Comparison of ENCODE assay signal across 1 cellular context in genomic region chr1:48222501-48223242, GRCh38.
TF ChIP-seq lines count a peak whose summit lies in the region.

TSS of gene SLC5A9 (plus strand) at chr1:48222716. CDS start at chr1:48222737, 21 bp downstream.

TF ChIP-seq in HepG2, 621 proteins besides CTCF, POLR2A, EP300 and RAD21 (continued from another document and continues in another):
- no peak for TF ChIP-seq ZNF639 (CRISPR knock-in tag; conservative IDR thresholded peaks at IDR 0.05)
- no peak for TF ChIP-seq TFE3 (CRISPR knock-in tag; IDR thresholded peaks at IDR 0.05)
- no peak; the same call in 1 of the 2 replicates for TF ChIP-seq ZNF556 (CRISPR knock-in tag; IDR thresholded peaks at IDR 0.05; ENCODE audit: borderline replicate concordance)
- peak; percentile 38; the same call in 1 of the 2 replicates for TF ChIP-seq KDM2A (CRISPR knock-in tag; IDR thresholded peaks at IDR 0.05; ENCODE audit: borderline replicate concordance, low read depth)
- no peak for TF ChIP-seq NR2C2 (CRISPR knock-in tag; IDR thresholded peaks at IDR 0.05; ENCODE audit: borderline replicate concordance)
- TF ChIP-seq, protein P1, sequence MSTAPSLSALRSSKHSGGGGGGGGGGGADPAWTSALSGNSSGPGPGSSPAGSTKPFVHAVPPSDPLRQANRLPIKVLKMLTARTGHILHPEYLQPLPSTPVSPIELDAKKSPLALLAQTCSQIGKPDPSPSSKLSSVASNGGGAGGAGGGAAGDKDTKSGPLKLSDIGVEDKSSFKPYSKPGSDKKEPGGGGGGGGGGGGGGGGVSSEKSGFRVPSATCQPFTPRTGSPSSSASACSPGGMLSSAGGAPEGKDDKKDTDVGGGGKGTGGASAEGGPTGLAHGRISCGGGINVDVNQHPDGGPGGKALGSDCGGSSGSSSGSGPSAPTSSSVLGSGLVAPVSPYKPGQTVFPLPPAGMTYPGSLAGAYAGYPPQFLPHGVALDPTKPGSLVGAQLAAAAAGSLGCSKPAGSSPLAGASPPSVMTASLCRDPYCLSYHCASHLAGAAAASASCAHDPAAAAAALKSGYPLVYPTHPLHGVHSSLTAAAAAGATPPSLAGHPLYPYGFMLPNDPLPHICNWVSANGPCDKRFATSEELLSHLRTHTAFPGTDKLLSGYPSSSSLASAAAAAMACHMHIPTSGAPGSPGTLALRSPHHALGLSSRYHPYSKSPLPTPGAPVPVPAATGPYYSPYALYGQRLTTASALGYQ (CRISPR knock-in tag; IDR thresholded peaks at IDR 0.05), result no peak
- TF ChIP-seq SOX13 (IDR thresholded peaks at IDR 0.05), result no peak
- 0 out of 4 replicates have a peak, but pooled peaks of 1 of the 2 experiments have one; percentile 25 for TF ChIP-seq SOX13 (CRISPR knock-in tag; conservative IDR thresholded peaks at IDR 0.05 in 1 of 2, IDR thresholded peaks at IDR 0.05 in 1 of 2)
- TF ChIP-seq HCFC1 (IDR thresholded peaks at IDR 0.05; ENCODE audit: low read depth, low read length), result no peak
- TF ChIP-seq SIN3B (IDR thresholded peaks at IDR 0.05; ENCODE audit: low read length), result no peak
- TF ChIP-seq ZNF737 (CRISPR knock-in tag; IDR thresholded peaks at IDR 0.05; ENCODE audit: borderline replicate concordance), result no peak
- peak; percentile 81; the same call in 1 of the 2 replicates for TF ChIP-seq MTA1 (CRISPR knock-in tag; IDR thresholded peaks at IDR 0.05; ENCODE audit: borderline replicate concordance)
- no peak for TF ChIP-seq MYPOP (CRISPR knock-in tag; IDR thresholded peaks at IDR 0.05)
- TF ChIP-seq SNAPC2 (CRISPR knock-in tag; IDR thresholded peaks at IDR 0.05), result no peak
- no peak for TF ChIP-seq ADNP (CRISPR knock-in tag; IDR thresholded peaks at IDR 0.05)
- no peak for TF ChIP-seq ZNF12 (CRISPR knock-in tag; IDR thresholded peaks at IDR 0.05)
- TF ChIP-seq CBX1 (IDR thresholded peaks at IDR 0.05; ENCODE audit: low read depth), result no peak
- TF ChIP-seq ZNF30 (CRISPR knock-in tag; IDR thresholded peaks at IDR 0.05), result no peak
- no peak for TF ChIP-seq ZNF180 (CRISPR knock-in tag; IDR thresholded peaks at IDR 0.05; ENCODE audit: borderline replicate concordance, low read depth)
- TF ChIP-seq TARDBP (CRISPR knock-in tag; IDR thresholded peaks at IDR 0.05), result peak; percentile 76; the same call in 1 of the 2 replicates
- TF ChIP-seq HNRNPLL (IDR thresholded peaks at IDR 0.05; ENCODE audit: low read depth, low read length, poor library complexity, severe bottlenecking), result no peak
- TF ChIP-seq ZC3H4 (CRISPR knock-in tag; IDR thresholded peaks at IDR 0.05; ENCODE audit: borderline replicate concordance), result no peak
- no peak for TF ChIP-seq NFKB2 (CRISPR knock-in tag; IDR thresholded peaks at IDR 0.05; ENCODE audit: borderline replicate concordance)
- TF ChIP-seq FIP1L1 (IDR thresholded peaks at IDR 0.05; ENCODE audit: borderline replicate concordance, insufficient read depth, low read depth, low read length), result no peak
- TF ChIP-seq DBP (CRISPR knock-in tag; IDR thresholded peaks at IDR 0.05; ENCODE audit: not compliant biosample characterization), result no peak
- TF ChIP-seq ZFP1 (CRISPR knock-in tag; IDR thresholded peaks at IDR 0.05), result 0 out of 2 replicates have a peak, but pooled peaks have one; percentile 58
- peak; percentile 65 for TF ChIP-seq SPEN (CRISPR knock-in tag; IDR thresholded peaks at IDR 0.05; ENCODE audit: low read depth)
- no peak for TF ChIP-seq NFAT5 (CRISPR knock-in tag; IDR thresholded peaks at IDR 0.05)
- TF ChIP-seq, protein P2, sequence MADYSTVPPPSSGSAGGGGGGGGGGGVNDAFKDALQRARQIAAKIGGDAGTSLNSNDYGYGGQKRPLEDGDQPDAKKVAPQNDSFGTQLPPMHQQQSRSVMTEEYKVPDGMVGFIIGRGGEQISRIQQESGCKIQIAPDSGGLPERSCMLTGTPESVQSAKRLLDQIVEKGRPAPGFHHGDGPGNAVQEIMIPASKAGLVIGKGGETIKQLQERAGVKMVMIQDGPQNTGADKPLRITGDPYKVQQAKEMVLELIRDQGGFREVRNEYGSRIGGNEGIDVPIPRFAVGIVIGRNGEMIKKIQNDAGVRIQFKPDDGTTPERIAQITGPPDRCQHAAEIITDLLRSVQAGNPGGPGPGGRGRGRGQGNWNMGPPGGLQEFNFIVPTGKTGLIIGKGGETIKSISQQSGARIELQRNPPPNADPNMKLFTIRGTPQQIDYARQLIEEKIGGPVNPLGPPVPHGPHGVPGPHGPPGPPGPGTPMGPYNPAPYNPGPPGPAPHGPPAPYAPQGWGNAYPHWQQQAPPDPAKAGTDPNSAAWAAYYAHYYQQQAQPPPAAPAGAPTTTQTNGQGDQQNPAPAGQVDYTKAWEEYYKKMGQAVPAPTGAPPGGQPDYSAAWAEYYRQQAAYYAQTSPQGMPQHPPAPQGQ (CRISPR knock-in tag; IDR thresholded peaks at IDR 0.05; ENCODE audit: borderline replicate concordance), result no peak
- no peak for TF ChIP-seq JDP2 (CRISPR knock-in tag; IDR thresholded peaks at IDR 0.05; ENCODE audit: borderline replicate concordance)
- TF ChIP-seq ZNF143 (CRISPR knock-in tag; IDR thresholded peaks at IDR 0.05), result no peak
- no peak for TF ChIP-seq LRRFIP1 (CRISPR knock-in tag; conservative IDR thresholded peaks at IDR 0.05)
- 0 out of 2 replicates have a peak, but pooled peaks have one; percentile 19 for TF ChIP-seq DR1 (CRISPR knock-in tag; IDR thresholded peaks at IDR 0.05)
- no peak for TF ChIP-seq RARA (CRISPR knock-in tag; IDR thresholded peaks at IDR 0.05)
- no peak for TF ChIP-seq ZNF354B (CRISPR knock-in tag; IDR thresholded peaks at IDR 0.05)
- no peak for TF ChIP-seq PRPF4 (IDR thresholded peaks at IDR 0.05; ENCODE audit: low read depth, low read length, poor library complexity, severe bottlenecking)
- TF ChIP-seq ZBTB26 (CRISPR knock-in tag; IDR thresholded peaks at IDR 0.05; ENCODE audit: borderline replicate concordance), result no peak
- TF ChIP-seq, protein P3, sequence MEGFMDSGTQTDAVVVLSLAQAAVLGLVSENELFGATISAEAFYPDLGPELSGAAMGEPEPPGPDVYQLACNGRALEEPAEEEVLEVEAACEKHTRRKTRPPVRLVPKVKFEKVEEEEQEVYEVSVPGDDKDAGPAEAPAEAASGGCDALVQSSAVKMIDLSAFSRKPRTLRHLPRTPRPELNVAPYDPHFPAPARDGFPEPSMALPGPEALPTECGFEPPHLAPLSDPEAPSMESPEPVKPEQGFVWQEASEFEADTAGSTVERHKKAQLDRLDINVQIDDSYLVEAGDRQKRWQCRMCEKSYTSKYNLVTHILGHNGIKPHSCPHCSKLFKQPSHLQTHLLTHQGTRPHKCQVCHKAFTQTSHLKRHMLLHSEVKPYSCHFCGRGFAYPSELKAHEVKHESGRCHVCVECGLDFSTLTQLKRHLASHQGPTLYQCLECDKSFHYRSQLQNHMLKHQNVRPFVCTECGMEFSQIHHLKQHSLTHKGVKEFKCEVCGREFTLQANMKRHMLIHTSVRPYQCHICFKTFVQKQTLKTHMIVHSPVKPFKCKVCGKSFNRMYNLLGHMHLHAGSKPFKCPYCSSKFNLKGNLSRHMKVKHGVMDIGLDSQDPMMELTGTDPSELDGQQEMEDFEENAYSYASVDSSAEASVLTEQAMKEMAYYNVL (CRISPR knock-in tag; IDR thresholded peaks at IDR 0.05; ENCODE audit: borderline replicate concordance), result peak; percentile 89; the same call in 1 of the 2 replicates
- no peak for TF ChIP-seq HMG20A (CRISPR knock-in tag; IDR thresholded peaks at IDR 0.05; ENCODE audit: borderline replicate concordance)
- no peak for TF ChIP-seq TAF15 (IDR thresholded peaks at IDR 0.05; ENCODE audit: low read depth, low read length, poor library complexity, severe bottlenecking)
- peak; percentile 39 for TF ChIP-seq MIXL1 (CRISPR knock-in tag; IDR thresholded peaks at IDR 0.05)
